ENCODE assay signal across 8 cellular contexts in genomic region chr4:55546633-55547460, GRCh38. TPM values are rescaled to one million over a fixed set of nuclear protein-coding genes. Genes with fewer than 3 reads are reported as not detected.
A peak's percentile ranks its signal among the peaks of the same experiment; 100 is the strongest.
DNase-seq lines count a peak whose midpoint lies in the region; ATAC-seq and TF ChIP-seq lines count a peak whose summit lies in the region.

Gene CLOCK (minus strand): TSS chr4:55546909. CDS start chr4:55482785, 64,124 bp downstream.

- H3K4me2 ChIP-seq in parathyroid adenoma (ENCODE audit: low read length), result peak within 1 kb of the TSS; percentile 76

- no peaks in the 10 kb centered on the region for H3K27me3 ChIP-seq in parathyroid adenoma (ENCODE audit: control insufficient read depth, insufficient read depth, low read length)
- H3K27me3 ChIP-seq in tibial artery, result no peaks in the 10 kb centered on the region

- H2AFZ ChIP-seq in parathyroid adenoma, result peak within 1 kb of the TSS; percentile 94

- peak within 1 kb of the TSS; percentile 95 for H3K4me3 ChIP-seq in GM12864 (ENCODE audit: low read depth, low read length)
- peak within 1 kb of the TSS; percentile 70 for H3K4me3 ChIP-seq in parathyroid adenoma (ENCODE audit: low read depth, low read length)
- H3K4me3 ChIP-seq in tibial artery, result peak within 1 kb of the TSS; percentile 61 to 98

- H3K9me3 Mint-ChIP-seq in activated naive CD8-positive, alpha-beta T cell treated with anti-CD3 and anti-CD28 coated beads, Interleukin-2, amount 10 ng/mL, durations not matched to agents 7 days and 5 days, result no peaks in the 10 kb centered on the region

- no peaks in the 10 kb centered on the region for H3K36me3 ChIP-seq in parathyroid adenoma (ENCODE audit: control insufficient read depth, insufficient read depth, low read length)
- H3K36me3 ChIP-seq in tibial artery, result no peaks in the 10 kb centered on the region

- H3K27ac ChIP-seq in parathyroid adenoma (peak within 1 kb of the TSS; percentile 87), tibial artery (peak within 1 kb of the TSS; percentile 88 to 100)

- peak within 1 kb of the TSS; percentile 85 for H3K27ac Mint-ChIP-seq in activated naive CD8-positive, alpha-beta T cell treated with anti-CD3 and anti-CD28 coated beads, Interleukin-2, amount 10 ng/mL, durations not matched to agents 7 days and 5 days

- peaks cover 4% of the 10 kb centered on the region for H3K27me3 Mint-ChIP-seq in activated naive CD8-positive, alpha-beta T cell treated with anti-CD3 and anti-CD28 coated beads, Interleukin-2, amount 10 ng/mL, durations not matched to agents 7 days and 5 days

- peak within 1 kb of the TSS; percentile 90 for H3K4me3 Mint-ChIP-seq in activated naive CD8-positive, alpha-beta T cell treated with anti-CD3 and anti-CD28 coated beads, Interleukin-2, amount 10 ng/mL, durations not matched to agents 7 days and 5 days

- ATAC-seq in HG02588 (IDR thresholded peaks at IDR 0.05; ENCODE audit: unreplicated experiment) (peak; percentile 74), Right ventricle myocardium inferior (peak; percentile 93)
- ATAC-seq in activated naive CD8-positive, alpha-beta T cell treated with anti-CD3 and anti-CD28 coated beads, Interleukin-2, amount 10 ng/mL, durations not matched to agents 7 days and 5 days (ENCODE audit: low read depth), result peak; percentile 77

- peaks cover 33% of the 10 kb centered on the region for H3K4me1 Mint-ChIP-seq in activated naive CD8-positive, alpha-beta T cell treated with anti-CD3 and anti-CD28 coated beads, Interleukin-2, amount 10 ng/mL, durations not matched to agents 7 days and 5 days

- TF ChIP-seq CTCF in GM12864 (IDR thresholded peaks at IDR 0.05; ENCODE audit: low read depth, low read length, missing control alignments) (peak; percentile 45), parathyroid adenoma (IDR thresholded peaks at IDR 0.05) (peak; percentile 39), tibial artery (IDR thresholded peaks at IDR 0.05) (peak; percentile 58)

- H3K79me2 ChIP-seq in parathyroid adenoma, result peaks cover 7% of the 10 kb centered on the region

- peak; percentile 54 for DNase-seq in GM12864 (ENCODE audit: low read depth)
- DNase-seq in NCI-H1048 (lab: John Stamatoyannopoulos, UW), result peak; percentile 65
- peak; percentile 76 for DNase-seq in SKM-1 treated with dmso at 0.1 percent for 144 hours (lab: John Stamatoyannopoulos, UW; ENCODE audit: unreplicated experiment)
- DNase-seq in activated naive CD8-positive, alpha-beta T cell treated with anti-CD3 and anti-CD28 coated beads, Interleukin-2, amount 10 ng/mL, durations not matched to agents 7 days and 5 days, result peak; percentile 89
- DNase-seq in Right ventricle myocardium inferior (ENCODE audit: missing footprints), result peak; percentile 95
- DNase-seq in tibial artery, result peak; percentile 79 to 90

- H3K9me3 ChIP-seq in parathyroid adenoma (ENCODE audit: control insufficient read depth, low read length), result no peaks in the 10 kb centered on the region
- H3K9me3 ChIP-seq in tibial artery, result no peaks in the 10 kb centered on the region

- no peaks in the 10 kb centered on the region for H3K36me3 Mint-ChIP-seq in activated naive CD8-positive, alpha-beta T cell treated with anti-CD3 and anti-CD28 coated beads, Interleukin-2, amount 10 ng/mL, durations not matched to agents 7 days and 5 days

- H3K4me1 ChIP-seq in parathyroid adenoma, result no peaks in the 10 kb centered on the region
- peaks cover 0 to 19% (median 6%) of the 10 kb centered on the region in 4 donors for H3K4me1 ChIP-seq in tibial artery

- intact Hi-C loops in Right ventricle myocardium inferior (cut with DNase I), result loop anchor here (5.0 kb wide), 5 partner anchors 100 to 305 kb away; partner anchors contain the start of genes EXOC1, SRD5A3 and TMEM165
- intact Hi-C loops in tibial artery (cut with DNase I; ENCODE audit: low total_unique reads), result loop anchor here (5.0 kb wide), 3 partner anchors 150 to 305 kb away; partner anchors contain the start of genes EXOC1, SRD5A3 and TMEM165

- POLR2A ChIA-PET in activated naive CD8-positive, alpha-beta T cell treated with anti-CD3 and anti-CD28 coated beads, Interleukin-2, amount 10 ng/mL, durations not matched to agents 7 days and 5 days (lab: Charles Lee), result interaction anchor here (0.9 to 1.4 kb wide), 6 partner anchors 12 to 402 kb away, joined by 3 to 10 read pairs (median 4); partner anchors contain the start of genes CEP135, SRD5A3 and TMEM165

- H3K9ac ChIP-seq in parathyroid adenoma, result peak within 1 kb of the TSS; percentile 76

RNA-seq across cellular contexts. Expression of gene CLOCK, which starts in this region (rescaled TPM):
- total RNA-seq in activated naive CD8-positive, alpha-beta T cell treated with anti-CD3 and anti-CD28 coated beads, Interleukin-2, amount 10 ng/mL, durations not matched to agents 7 days and 5 days, result 1 to 10 TPM; 8.5 to 9.1 TPM
- total RNA-seq in Right ventricle myocardium inferior, result 36.2 TPM

Comparison
In these comparisons a context has a peak if more than half of its experiments do, and no peak if none do; other contexts are left out.
1. Peak in every context shown above with its lines: DNase-seq, ATAC-seq, H3K4me3 ChIP-seq and H3K27ac ChIP-seq.